31 cellular contexts compared by ENCODE assay signal in the genomic region with DNA sequence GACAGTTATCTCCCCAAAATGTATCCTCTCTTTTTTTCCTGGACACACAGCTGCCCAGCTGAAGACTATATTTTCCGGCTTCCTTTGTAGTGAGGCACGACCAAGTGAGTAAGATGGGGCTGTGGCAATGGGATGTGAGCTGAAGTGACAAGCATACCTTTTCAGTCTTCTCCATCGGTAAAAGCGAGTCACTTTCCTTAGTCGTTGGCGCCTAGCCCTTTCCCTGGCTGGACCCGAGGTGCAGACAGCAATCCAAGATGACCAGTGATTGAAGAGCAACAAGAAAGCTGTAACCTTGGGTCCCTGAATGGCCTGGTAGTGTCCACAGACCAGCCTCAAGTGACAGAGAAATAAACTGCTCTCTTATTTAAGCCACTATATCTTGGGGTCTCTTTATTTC.
"Had no signal": no experiment of that assay in that cellular context is flagged by ENCODE, and none has a peak within 500 bp of the region (broad histone marks: within the 10 kb centered on the region; RNA-seq: fewer than 3 reads in every experiment).

No MANE protein-coding gene starts in this region.

- H3K9me3 Mint-ChIP-seq: activated B cell treated with CpG ODN at 0.5 μM for 24 hours; activated T-cell treated with anti-CD3 and anti-CD28 coated beads, Interleukin-2, amount 50 U/mL, for 24 hours; activated T-helper 2 cell treated with anti-CD3 and anti-CD28 coated beads, Interferon-gamma antibody, Interleukin-2, Interleukin-4, amounts not matched to agents 10 μg/mL and 5 μg/mL and 100 μg/mL, durations not matched to agents 14 hours and 24 hours and 36 hours; effector memory CD8-positive, alpha-beta T cell had no signal

- H3K4me3 ChIP-seq: adrenal gland, colonic mucosa, dorsolateral prefrontal cortex, esophagus squamous epithelium, heart right ventricle, mucosa of descending colon, right atrium auricular region, suprapubic skin, tibial nerve had no signal

- FAIRE-seq: astrocyte, endothelial cell of umbilical vein had no signal

- H3K4me3 Mint-ChIP-seq: activated B cell treated with CpG ODN at 0.5 μM for 24 hours; activated CD4-positive, alpha-beta T cell treated with anti-CD3 and anti-CD28 coated beads for 36 hours; activated naive CD8-positive, alpha-beta T cell; activated T-cell treated with anti-CD3 and anti-CD28 coated beads, Interleukin-2, amount 50 U/mL, for 24 hours; effector memory CD8-positive, alpha-beta T cell; naive B cell; neural crest cell; stimulated activated naive CD8-positive, alpha-beta T cell treated with anti-CD3 and anti-CD28 coated beads, Interleukin-15, amount 100 ng/mL, for 72 hours had no signal

- H3K9me3 ChIP-seq: adrenal gland, colonic mucosa, esophagus squamous epithelium, mucosa of descending colon, right atrium auricular region, suprapubic skin, tibial nerve had no signal

- H3K36me3 ChIP-seq: adrenal gland, colonic mucosa, esophagus squamous epithelium, heart right ventricle, right atrium auricular region, suprapubic skin, tibial nerve had no signal

- H3K27me3 ChIP-seq: adrenal gland, colonic mucosa, dorsolateral prefrontal cortex, heart right ventricle, right atrium auricular region, suprapubic skin, tibial nerve had no signal

- H3K36me3 Mint-ChIP-seq: activated naive CD8-positive, alpha-beta T cell had no signal

- H3K27ac Mint-ChIP-seq: activated B cell treated with CpG ODN at 0.5 μM for 24 hours; activated CD4-positive, alpha-beta T cell treated with anti-CD3 and anti-CD28 coated beads for 36 hours; activated naive CD8-positive, alpha-beta T cell; activated T-cell treated with anti-CD3 and anti-CD28 coated beads, Interleukin-2, amount 50 U/mL, for 24 hours; activated T-helper 2 cell treated with anti-CD3 and anti-CD28 coated beads, Interferon-gamma antibody, Interleukin-2, Interleukin-4, amounts not matched to agents 10 μg/mL and 5 μg/mL and 100 μg/mL, durations not matched to agents 14 hours and 24 hours and 36 hours; effector memory CD8-positive, alpha-beta T cell; naive B cell; progenitor cell of endocrine pancreas had no signal

- H3K4me1 ChIP-seq: colonic mucosa, suprapubic skin, tibial nerve had no signal

- DNase-seq: activated B cell treated with CpG ODN at 0.5 μM for 24 hours; activated CD4-positive, alpha-beta T cell treated with anti-CD3 and anti-CD28 coated beads for 36 hours; activated CD4-positive, alpha-beta T cell treated with anti-CD3 and anti-CD28 coated beads, Interleukin-2, amount 50 U/mL, for 4 hours; activated CD8-positive, alpha-beta memory T cell treated with anti-CD3 and anti-CD28 coated beads for 24 hours; activated CD8-positive, alpha-beta memory T cell treated with anti-CD3 and anti-CD28 coated beads, Interleukin-2, amount 50 U/mL, for 4 hours; activated naive CD4-positive, alpha-beta T cell; activated T-cell treated with anti-CD3 and anti-CD28 coated beads, Interleukin-2, amount 50 U/mL, for 24 hours; adrenal gland; colonic mucosa; dorsolateral prefrontal cortex; effector memory CD8-positive, alpha-beta T cell; esophagus squamous epithelium; heart right ventricle; islet precursor cell; left colon; mesendoderm; mucosa of descending colon; naive B cell; stimulated activated CD4-positive, alpha-beta T cell treated with anti-CD3 and anti-CD28 coated beads, Interleukin-12 subunit alpha, Interleukin-12 subunit beta, amount 100 ng/mL, for 4 hours; stimulated activated CD4-positive, alpha-beta T cell treated with anti-CD3 and anti-CD28 coated beads, Interleukin-4, amount 100 ng/mL, for 4 hours; stimulated activated naive CD8-positive, alpha-beta T cell treated with anti-CD3 and anti-CD28 coated beads, Interleukin-15, amount 100 ng/mL, for 72 hours; T-helper 1 cell had no signal

- H3K27ac ChIP-seq: adrenal gland, colonic mucosa, dorsolateral prefrontal cortex, esophagus squamous epithelium, right atrium auricular region, suprapubic skin, tibial nerve had no signal

- H3K27me3 Mint-ChIP-seq: progenitor cell of endocrine pancreas had no signal

- ATAC-seq: activated CD4-positive, alpha-beta T cell treated with anti-CD3 and anti-CD28 coated beads for 36 hours; effector memory CD8-positive, alpha-beta T cell; heart right ventricle; left colon; mucosa of descending colon; stimulated activated naive CD8-positive, alpha-beta T cell treated with anti-CD3 and anti-CD28 coated beads, Interleukin-15, amount 100 ng/mL, for 72 hours had no signal
